ENCODE assay signal across 1 cellular context in genomic region chrX:54444752-54445151, GRCh38.
TF ChIP-seq lines count a peak whose summit lies in the region.

No MANE protein-coding gene starts in this region.

TF ChIP-seq in WTC11, 78 proteins besides CTCF, POLR2A, EP300 and RAD21 (continued from another document):
- TF ChIP-seq FOXP4 (CRISPR knock-in tag; IDR thresholded peaks at IDR 0.05) = no peak
- no peak for TF ChIP-seq NFYB (CRISPR knock-in tag; conservative IDR thresholded peaks at IDR 0.05; ENCODE audit: low read depth)
- TF ChIP-seq, protein P1, sequence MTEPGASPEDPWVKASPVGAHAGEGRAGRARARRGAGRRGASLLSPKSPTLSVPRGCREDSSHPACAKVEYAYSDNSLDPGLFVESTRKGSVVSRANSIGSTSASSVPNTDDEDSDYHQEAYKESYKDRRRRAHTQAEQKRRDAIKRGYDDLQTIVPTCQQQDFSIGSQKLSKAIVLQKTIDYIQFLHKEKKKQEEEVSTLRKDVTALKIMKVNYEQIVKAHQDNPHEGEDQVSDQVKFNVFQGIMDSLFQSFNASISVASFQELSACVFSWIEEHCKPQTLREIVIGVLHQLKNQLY (CRISPR knock-in tag; IDR thresholded peaks at IDR 0.05) = no peak
- TF ChIP-seq, protein P2, sequence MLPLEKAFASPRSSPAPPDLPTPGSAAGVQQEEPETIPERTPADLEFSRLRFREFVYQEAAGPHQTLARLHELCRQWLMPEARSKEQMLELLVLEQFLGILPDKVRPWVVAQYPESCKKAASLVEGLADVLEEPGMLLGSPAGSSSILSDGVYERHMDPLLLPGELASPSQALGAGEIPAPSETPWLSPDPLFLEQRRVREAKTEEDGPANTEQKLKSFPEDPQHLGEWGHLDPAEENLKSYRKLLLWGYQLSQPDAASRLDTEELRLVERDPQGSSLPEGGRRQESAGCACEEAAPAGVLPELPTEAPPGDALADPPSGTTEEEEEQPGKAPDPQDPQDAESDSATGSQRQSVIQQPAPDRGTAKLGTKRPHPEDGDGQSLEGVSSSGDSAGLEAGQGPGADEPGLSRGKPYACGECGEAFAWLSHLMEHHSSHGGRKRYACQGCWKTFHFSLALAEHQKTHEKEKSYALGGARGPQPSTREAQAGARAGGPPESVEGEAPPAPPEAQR (CRISPR knock-in tag; IDR thresholded peaks at IDR 0.05) = no peak
- TF ChIP-seq USF1 (CRISPR knock-in tag; IDR thresholded peaks at IDR 0.05) = no peak
- TF ChIP-seq IRF1 (CRISPR knock-in tag; IDR thresholded peaks at IDR 0.05) = no peak
- TF ChIP-seq, protein P3, sequence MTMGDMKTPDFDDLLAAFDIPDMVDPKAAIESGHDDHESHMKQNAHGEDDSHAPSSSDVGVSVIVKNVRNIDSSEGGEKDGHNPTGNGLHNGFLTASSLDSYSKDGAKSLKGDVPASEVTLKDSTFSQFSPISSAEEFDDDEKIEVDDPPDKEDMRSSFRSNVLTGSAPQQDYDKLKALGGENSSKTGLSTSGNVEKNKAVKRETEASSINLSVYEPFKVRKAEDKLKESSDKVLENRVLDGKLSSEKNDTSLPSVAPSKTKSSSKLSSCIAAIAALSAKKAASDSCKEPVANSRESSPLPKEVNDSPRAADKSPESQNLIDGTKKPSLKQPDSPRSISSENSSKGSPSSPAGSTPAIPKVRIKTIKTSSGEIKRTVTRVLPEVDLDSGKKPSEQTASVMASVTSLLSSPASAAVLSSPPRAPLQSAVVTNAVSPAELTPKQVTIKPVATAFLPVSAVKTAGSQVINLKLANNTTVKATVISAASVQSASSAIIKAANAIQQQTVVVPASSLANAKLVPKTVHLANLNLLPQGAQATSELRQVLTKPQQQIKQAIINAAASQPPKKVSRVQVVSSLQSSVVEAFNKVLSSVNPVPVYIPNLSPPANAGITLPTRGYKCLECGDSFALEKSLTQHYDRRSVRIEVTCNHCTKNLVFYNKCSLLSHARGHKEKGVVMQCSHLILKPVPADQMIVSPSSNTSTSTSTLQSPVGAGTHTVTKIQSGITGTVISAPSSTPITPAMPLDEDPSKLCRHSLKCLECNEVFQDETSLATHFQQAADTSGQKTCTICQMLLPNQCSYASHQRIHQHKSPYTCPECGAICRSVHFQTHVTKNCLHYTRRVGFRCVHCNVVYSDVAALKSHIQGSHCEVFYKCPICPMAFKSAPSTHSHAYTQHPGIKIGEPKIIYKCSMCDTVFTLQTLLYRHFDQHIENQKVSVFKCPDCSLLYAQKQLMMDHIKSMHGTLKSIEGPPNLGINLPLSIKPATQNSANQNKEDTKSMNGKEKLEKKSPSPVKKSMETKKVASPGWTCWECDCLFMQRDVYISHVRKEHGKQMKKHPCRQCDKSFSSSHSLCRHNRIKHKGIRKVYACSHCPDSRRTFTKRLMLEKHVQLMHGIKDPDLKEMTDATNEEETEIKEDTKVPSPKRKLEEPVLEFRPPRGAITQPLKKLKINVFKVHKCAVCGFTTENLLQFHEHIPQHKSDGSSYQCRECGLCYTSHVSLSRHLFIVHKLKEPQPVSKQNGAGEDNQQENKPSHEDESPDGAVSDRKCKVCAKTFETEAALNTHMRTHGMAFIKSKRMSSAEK (CRISPR knock-in tag; IDR thresholded peaks at IDR 0.05; ENCODE audit: borderline replicate concordance) = no peak
